Comparison of ENCODE assay signal across 14 cellular contexts in the genomic region with DNA sequence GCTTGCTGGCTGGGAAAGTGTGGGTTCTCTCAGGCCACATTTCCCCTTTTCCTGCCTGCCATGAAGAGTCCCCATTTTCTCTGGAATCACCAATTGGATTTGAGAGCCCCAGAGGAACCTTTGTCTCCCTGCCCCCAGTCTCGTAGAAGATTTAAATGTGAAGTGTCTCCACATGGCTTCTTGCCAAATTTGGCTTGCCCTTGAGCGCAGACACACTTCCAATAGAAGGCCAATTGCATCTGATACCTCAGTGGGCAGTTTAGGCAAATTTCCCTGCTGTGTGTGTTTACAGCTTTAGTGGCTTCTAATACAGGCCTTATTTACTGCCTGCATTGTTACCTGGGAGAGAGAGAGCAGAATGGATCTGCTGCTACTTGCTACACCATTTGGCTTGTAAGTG. TPM values are rescaled to one million over a fixed set of nuclear protein-coding genes. Genes with fewer than 3 reads are reported as not detected.
DNase-seq lines count a peak whose midpoint lies in the region; ATAC-seq and TF ChIP-seq lines count a peak whose summit lies in the region.
"Had no signal": no experiment of that assay in that cellular context is flagged by ENCODE, and none has a peak within 500 bp of the region (broad histone marks: within the 10 kb centered on the region; RNA-seq: fewer than 3 reads in every experiment).

No MANE protein-coding gene starts in this region.

- POLR2A ChIA-PET in naive thymus-derived CD8-positive, alpha-beta T cell (lab: Charles Lee), result interaction anchor here (0.9 to 36.8 kb wide), 4 partner anchors 10 to 55 kb away, joined by 3 to 889 read pairs (median 4); a partner anchor contains a TSS

- peak overlapping the region; percentile 57 for H3K4me2 ChIP-seq in OCI-LY3 (ENCODE audit: low read length)
- H3K4me2 ChIP-seq: PC-9 had no signal

- no peak for TF ChIP-seq CTCF in OCI-LY3 (IDR thresholded peaks at IDR 0.05; ENCODE audit: low read depth, low read length)

- no peaks in the 10 kb centered on the region for H3K9me3 ChIP-seq in OCI-LY3 (ENCODE audit: insufficient read depth, low read length)
- H3K9me3 ChIP-seq: left lung had no signal

- peaks cover 5% of the 10 kb centered on the region for H3K36me3 ChIP-seq in OCI-LY3 (replicated peaks; ENCODE audit: low read depth, low read length)
- H3K36me3 ChIP-seq: left lung had no signal

- peaks cover 61% of the 10 kb centered on the region for H3K4me1 ChIP-seq in OCI-LY3 (ENCODE audit: low read length)

- DNase-seq in DMS 273 (lab: John Stamatoyannopoulos, UW; ENCODE audit: unreplicated experiment), result peak; percentile 30
- DNase-seq in DMS 273 treated with DMSO at 0.1 percent for 48 hours (lab: John Stamatoyannopoulos, UW), result no peak
- DNase-seq in NCI-H1092 treated with DMSO at 0.1 percent for 48 hours (lab: John Stamatoyannopoulos, UW), result peak; percentile 82
- no peak for DNase-seq in naive thymus-derived CD8-positive, alpha-beta T cell
- DNase-seq in left lobe of liver (ENCODE audit: low spot score), result no peak
- no peak for DNase-seq in KBM-7
- DNase-seq: activated T-cell treated with anti-CD3 and anti-CD28 coated beads, Interleukin-2, amount 50 U/mL, for 4 hours; cerebellar nuclear complex; left lung; PC-9; T1000 had no signal

- H3K9ac ChIP-seq in OCI-LY3 (ENCODE audit: low read length), result peak overlapping the region; percentile 14; the same call in 1 of the 2 replicates

- H2AFZ ChIP-seq in OCI-LY3 (ENCODE audit: low read depth, low read length), result no peak overlapping the region
- H2AFZ ChIP-seq: PC-9 had no signal

- peaks cover 38% of the 10 kb centered on the region for H3K27me3 ChIP-seq in OCI-LY3 (ENCODE audit: low read depth, low read length)

- in situ Hi-C loops in KBM-7 (cut with MboI; ENCODE audit: low pct_unique_long_range_greater_than_20kb, low sequenced_read_pairs), result no loop called here

- peak overlapping the region; percentile 72 to 98 (median 92) for H3K27ac Mint-ChIP-seq in naive thymus-derived CD8-positive, alpha-beta T cell

- H3K9me3 Mint-ChIP-seq in naive thymus-derived CD8-positive, alpha-beta T cell, result no peaks in the 10 kb centered on the region
- H3K9me3 Mint-ChIP-seq: activated T-cell treated with anti-CD3 and anti-CD28 coated beads, Interleukin-2, amount 50 U/mL, for 4 hours had no signal

- no peaks in the 10 kb centered on the region for H3K79me2 ChIP-seq in OCI-LY3 (ENCODE audit: low read length)

- no peak for ATAC-seq in naive thymus-derived CD8-positive, alpha-beta T cell
- ATAC-seq in GM21717 (IDR thresholded peaks at IDR 0.05; ENCODE audit: unreplicated experiment) (no peak), left lobe of liver (no peak)
- ATAC-seq: left lung had no signal

- peak overlapping the region; percentile 21 for H3K4me3 ChIP-seq in OCI-LY3 (ENCODE audit: low read length)
- H3K4me3 ChIP-seq: left lung, PC-9 had no signal

- H3K36me3 Mint-ChIP-seq in naive thymus-derived CD8-positive, alpha-beta T cell, result no peaks in the 10 kb centered on the region

- H3K27me3 Mint-ChIP-seq in naive thymus-derived CD8-positive, alpha-beta T cell, result no peaks in the 10 kb centered on the region

- peak overlapping the region; percentile 85 for H3K27ac ChIP-seq in OCI-LY3 (ENCODE audit: low read length)
- H3K27ac ChIP-seq: 22Rv1, left lung, PC-9 had no signal

- H3K4me3 Mint-ChIP-seq in naive thymus-derived CD8-positive, alpha-beta T cell, result peak overlapping the region in 7 of 10 donors; percentile 29 to 82 (median 64)
- H3K4me3 Mint-ChIP-seq: activated T-cell treated with anti-CD3 and anti-CD28 coated beads, Interleukin-2, amount 50 U/mL, for 4 hours had no signal

- peaks cover 50% of the 10 kb centered on the region for H4K20me1 ChIP-seq in OCI-LY3 (ENCODE audit: insufficient read depth, low read length)

- peaks cover 47 to 85% (median 83%) of the 10 kb centered on the region in 4 donors for H3K4me1 Mint-ChIP-seq in naive thymus-derived CD8-positive, alpha-beta T cell

RNA-seq across cellular contexts. Expression of a gene that starts 29.7 kb away (rescaled TPM):
- 10 to 100 TPM; 17.6 to 17.8 TPM for total RNA-seq in naive thymus-derived CD8-positive, alpha-beta T cell
- polyA plus RNA-seq in naive thymus-derived CD8-positive, alpha-beta T cell, result 10 to 100 TPM in 1 of 3 donors, 1 to 10 TPM in 2; 5.9 to 12.0 (median 9.6) TPM
- total RNA-seq in left lobe of liver, result 0.68 TPM

Comparison
In these comparisons a context has a peak if more than half of its experiments do, and no peak if none do; other contexts are left out.
1. DNase-seq: peak in DMS 273 (single experiment) and NCI-H1092 treated with DMSO at 0.1 percent for 48 hours (single experiment); none in DMS 273 treated with DMSO at 0.1 percent for 48 hours (single experiment), naive thymus-derived CD8-positive, alpha-beta T cell (0 of 10), left lobe of liver (single experiment) and KBM-7 (single experiment).
2. RNA of a gene that starts 29.7 kb away (total RNA-seq): 17.6 to 17.8 TPM in naive thymus-derived CD8-positive, alpha-beta T cell; 0.68 TPM in left lobe of liver (single experiment); every median in the first group is over 10 times any median in the second.